In the genomic region with DNA sequence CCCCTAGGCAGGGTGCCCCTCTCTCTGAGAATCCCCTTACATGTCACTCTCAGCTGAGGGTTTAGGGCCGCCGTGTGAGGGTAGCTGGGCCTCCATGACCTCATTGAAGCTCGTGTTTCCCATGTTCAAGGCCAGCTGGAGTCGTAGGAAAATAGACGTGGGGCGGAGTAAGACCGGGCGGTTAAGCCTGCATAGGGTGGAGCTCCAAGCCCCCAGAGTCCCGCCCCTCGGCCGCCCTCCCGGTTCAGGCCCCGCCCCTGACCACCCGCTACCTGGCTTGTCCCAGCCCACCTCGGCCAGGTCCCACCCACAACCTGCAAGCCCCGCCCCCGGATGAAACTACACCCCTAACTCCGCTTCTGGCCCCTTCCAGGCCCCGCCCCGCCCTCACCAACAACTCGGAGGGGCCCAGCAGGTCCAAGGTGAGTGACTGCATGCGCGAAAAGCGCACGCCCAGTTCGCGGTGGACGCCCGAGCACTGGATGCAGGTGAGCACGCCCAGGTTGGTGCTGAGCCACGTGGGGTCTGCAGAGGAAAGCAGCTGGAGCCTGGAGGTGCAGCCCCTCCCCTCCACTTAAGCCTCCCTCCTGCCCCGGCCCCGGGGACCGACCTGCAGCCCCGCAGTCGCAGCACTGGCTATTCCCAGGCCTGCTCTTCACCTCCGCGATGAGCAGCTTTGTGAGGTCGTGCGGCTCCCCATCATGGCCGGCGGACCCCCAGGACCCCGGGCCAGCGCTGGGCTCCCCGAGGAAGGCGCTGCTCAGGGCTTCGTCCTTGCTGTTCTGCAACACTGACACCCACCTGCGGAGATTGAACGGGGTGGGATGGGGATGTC, we compare ENCODE assay signal across 10 cellular contexts. TPM values are rescaled to one million over a fixed set of nuclear protein-coding genes. Genes with fewer than 3 reads are reported as not detected.
DNase-seq lines count a peak whose midpoint lies in the region; ATAC-seq lines count a peak whose summit lies in the region.
"Had no signal": no experiment of that assay in that cellular context is flagged by ENCODE, and none has a peak within 500 bp of the region (broad histone marks: within the 10 kb centered on the region; RNA-seq: fewer than 3 reads in every experiment).

No MANE protein-coding gene starts in this region.

- peaks cover 16 to 20% of the 10 kb centered on the region in 2 donors for H3K27me3 Mint-ChIP-seq in natural killer cell treated with Interleukin-12 subunit alpha and Interleukin-12 subunit beta and Interleukin-15 and Interleukin-18, amount 100 ng/mL, for 72 hours

- H3K4me3 ChIP-seq in effector memory CD4-positive, alpha-beta T cell (ENCODE audit: insufficient read depth, low read depth, low read length, poor library complexity, severe bottlenecking), result no peak overlapping the region

- no peak overlapping the region for H3K27ac Mint-ChIP-seq in natural killer cell treated with Interleukin-12 subunit alpha and Interleukin-12 subunit beta and Interleukin-15 and Interleukin-18, amount 100 ng/mL, for 72 hours
- H3K27ac Mint-ChIP-seq: T-helper 1 cell treated with Interleukin-12 subunit alpha and Interleukin-12 subunit beta and Interleukin-4 antibody, amounts not matched to agents 30 μg/mL and 1 μg/mL, for 36 hours had no signal

- H3K4me1 Mint-ChIP-seq in natural killer cell treated with Interleukin-12 subunit alpha and Interleukin-12 subunit beta and Interleukin-15 and Interleukin-18, amount 100 ng/mL, for 72 hours (ENCODE audit: low read depth in 2 of 2), result no peaks in the 10 kb centered on the region

- no peak overlapping the region for H3K4me3 Mint-ChIP-seq in natural killer cell treated with Interleukin-12 subunit alpha and Interleukin-12 subunit beta and Interleukin-15 and Interleukin-18, amount 100 ng/mL, for 72 hours
- H3K4me3 Mint-ChIP-seq: T-helper 1 cell treated with Interleukin-12 subunit alpha and Interleukin-12 subunit beta and Interleukin-4 antibody, amounts not matched to agents 30 μg/mL and 1 μg/mL, for 36 hours had no signal

- ATAC-seq in natural killer cell treated with Interleukin-12 subunit alpha and Interleukin-12 subunit beta and Interleukin-15 and Interleukin-18, amount 100 ng/mL, for 72 hours, result peak; percentile 41 to 46
- ATAC-seq in GM18502 (IDR thresholded peaks at IDR 0.05; ENCODE audit: poor library complexity, unreplicated experiment) (no peak), GM21529 (IDR thresholded peaks at IDR 0.05; ENCODE audit: unreplicated experiment) (no peak), GM18517 (IDR thresholded peaks at IDR 0.05; ENCODE audit: unreplicated experiment) (no peak)

- no peaks in the 10 kb centered on the region for H3K27me3 ChIP-seq in effector memory CD4-positive, alpha-beta T cell (replicated peaks; ENCODE audit: control insufficient read depth, insufficient read depth, low read length, poor library complexity, severe bottlenecking)

- H3K4me1 ChIP-seq in effector memory CD4-positive, alpha-beta T cell (ENCODE audit: control insufficient read depth, insufficient read depth, low read length, poor library complexity, severe bottlenecking), result no peaks in the 10 kb centered on the region

- no peaks in the 10 kb centered on the region for H3K36me3 Mint-ChIP-seq in natural killer cell treated with Interleukin-12 subunit alpha and Interleukin-12 subunit beta and Interleukin-15 and Interleukin-18, amount 100 ng/mL, for 72 hours

- DNase-seq in ELF-1 (ENCODE audit: low read depth, low spot score) (peak; percentile 81), T-helper 1 cell (peak in 3 of 5 donors; percentile 16 to 29 (median 28)), mucosa of gallbladder (ENCODE audit: low spot score) (no peak)
- DNase-seq in effector memory CD4-positive, alpha-beta T cell, result peak in 2 of 3 donors; percentile 19 to 35
- no peak for DNase-seq in natural killer cell treated with Interleukin-12 subunit alpha and Interleukin-12 subunit beta and Interleukin-15 and Interleukin-18, amount 100 ng/mL, for 72 hours (ENCODE audit: low spot score)
- DNase-seq: anterior cingulate cortex had no signal

- no peak overlapping the region for H3K27ac ChIP-seq in effector memory CD4-positive, alpha-beta T cell (ENCODE audit: insufficient read depth, low read length, poor library complexity, severe bottlenecking)

- no peaks in the 10 kb centered on the region for H3K9me3 Mint-ChIP-seq in natural killer cell treated with Interleukin-12 subunit alpha and Interleukin-12 subunit beta and Interleukin-15 and Interleukin-18, amount 100 ng/mL, for 72 hours
- H3K9me3 Mint-ChIP-seq: T-helper 1 cell treated with Interleukin-12 subunit alpha and Interleukin-12 subunit beta and Interleukin-4 antibody, amounts not matched to agents 30 μg/mL and 1 μg/mL, for 36 hours had no signal

- H3K9me3 ChIP-seq in effector memory CD4-positive, alpha-beta T cell (ENCODE audit: control insufficient read depth, low read length), result no peaks in the 10 kb centered on the region

- no peaks in the 10 kb centered on the region for H3K36me3 ChIP-seq in effector memory CD4-positive, alpha-beta T cell (ENCODE audit: control insufficient read depth, insufficient read depth, low read length)

RNA-seq across cellular contexts. Expression of a gene that starts 12.2 kb away (rescaled TPM):
- under 1 TPM in 1 of 2 donors, not detected in 1; 0.31 TPM for total RNA-seq in natural killer cell treated with Interleukin-12 subunit alpha and Interleukin-12 subunit beta and Interleukin-15 and Interleukin-18, amount 100 ng/mL, for 72 hours
- total RNA-seq in mucosa of gallbladder, result 32.0 TPM

RNA-seq across cellular contexts. Expression of a gene that starts 47.2 kb away (rescaled TPM):
- total RNA-seq in natural killer cell treated with Interleukin-12 subunit alpha and Interleukin-12 subunit beta and Interleukin-15 and Interleukin-18, amount 100 ng/mL, for 72 hours, result not detected
- total RNA-seq in mucosa of gallbladder, result 40.1 TPM

Comparison
In these comparisons a context has a peak if more than half of its experiments do, and no peak if none do; other contexts are left out.
1. DNase-seq: peak in ELF-1 (single experiment), T-helper 1 cell (3 of 5) and effector memory CD4-positive, alpha-beta T cell (2 of 3); none in natural killer cell treated with Interleukin-12 subunit alpha and Interleukin-12 subunit beta and Interleukin-15 and Interleukin-18, amount 100 ng/mL, for 72 hours (single experiment) and mucosa of gallbladder (single experiment).
2. ATAC-seq: peak in natural killer cell treated with Interleukin-12 subunit alpha and Interleukin-12 subunit beta and Interleukin-15 and Interleukin-18, amount 100 ng/mL, for 72 hours (2 of 2); none in GM18502 (single experiment), GM21529 (single experiment) and GM18517 (single experiment).
3. RNA of a gene that starts 12.2 kb away (total RNA-seq): 32.0 TPM in mucosa of gallbladder (single experiment); 0.31 TPM in natural killer cell treated with Interleukin-12 subunit alpha and Interleukin-12 subunit beta and Interleukin-15 and Interleukin-18, amount 100 ng/mL, for 72 hours; every median in the first group is over 10 times any median in the second.
4. RNA of a gene that starts 47.2 kb away (total RNA-seq): 40.1 TPM in mucosa of gallbladder (single experiment); not detected in natural killer cell treated with Interleukin-12 subunit alpha and Interleukin-12 subunit beta and Interleukin-15 and Interleukin-18, amount 100 ng/mL, for 72 hours; every median in the first group is over 10 times any median in the second.